11 cellular contexts compared by ENCODE assay signal in genomic region chr1:23908453-23909341, GRCh38.
DNase-seq lines count a peak whose midpoint lies in the region; ATAC-seq and TF ChIP-seq lines count a peak whose summit lies in the region.
"Had no signal": no experiment of that assay in that cellular context is flagged by ENCODE, and none has a peak within 500 bp of the region (broad histone marks: within the 10 kb centered on the region; RNA-seq: fewer than 3 reads in every experiment).

No MANE protein-coding gene starts in this region.

- no peaks in the 10 kb centered on the region for H3K9me3 ChIP-seq in SU-DHL-6 (ENCODE audit: insufficient read depth, low read length)

- DNase-seq in GF-D8 (lab: John Stamatoyannopoulos, UW) (peak; percentile 65), left kidney (ENCODE audit: low read depth, low spot score) (peak; percentile 68), superior temporal gyrus (ENCODE audit: extremely low spot score) (no peak), NCI-H1105 (lab: John Stamatoyannopoulos, UW) (no peak), NCI-H1417 (lab: John Stamatoyannopoulos, UW) (no peak)
- DNase-seq: islet precursor cell had no signal

- no peaks in the 10 kb centered on the region for H4K20me1 ChIP-seq in SU-DHL-6 (ENCODE audit: low read depth, low read length)

- peaks cover 85% of the 10 kb centered on the region for H3F3A ChIP-seq in SU-DHL-6 (ENCODE audit: insufficient read depth)

- H3K27me3 ChIP-seq in SU-DHL-6 (ENCODE audit: low read length): no peaks in the 10 kb centered on the region

- H3K9ac ChIP-seq in SU-DHL-6 (ENCODE audit: low read length): peak overlapping the region; percentile 58

- H3K27ac ChIP-seq in SU-DHL-6 (ENCODE audit: low read depth, low read length): peak overlapping the region; percentile 96
- H3K27ac ChIP-seq: cardiac muscle cell, SK-N-MC had no signal

- no peaks in the 10 kb centered on the region for H3K9me2 ChIP-seq in SU-DHL-6 (replicated peaks; ENCODE audit: insufficient read depth, low read length)

- no peak for TF ChIP-seq CTCF in SU-DHL-6 (IDR thresholded peaks at IDR 0.05; ENCODE audit: insufficient read depth, low read length, poor library complexity, severe bottlenecking)

- H3K36me3 ChIP-seq in SU-DHL-6 (ENCODE audit: low read length): no peaks in the 10 kb centered on the region
- H3K36me3 ChIP-seq: cardiac muscle cell had no signal

- peaks cover 49% of the 10 kb centered on the region for H3K79me2 ChIP-seq in SU-DHL-6 (ENCODE audit: insufficient read depth, low read length)

- ATAC-seq in GM21825 (IDR thresholded peaks at IDR 0.05; ENCODE audit: unreplicated experiment): peak; percentile 25
- no peak for ATAC-seq in HG03521 (IDR thresholded peaks at IDR 0.05; ENCODE audit: unreplicated experiment)

- H3K4me3 ChIP-seq in SU-DHL-6 (ENCODE audit: insufficient read depth, low read length, poor library complexity, severe bottlenecking): peak overlapping the region; percentile 53
- H3K4me3 ChIP-seq: cardiac muscle cell, SK-N-MC had no signal

- peak overlapping the region; percentile 71 for H3K4me2 ChIP-seq in SU-DHL-6 (ENCODE audit: low read depth, low read length, poor library complexity, severe bottlenecking)

- no peak overlapping the region for H2AFZ ChIP-seq in SU-DHL-6 (ENCODE audit: low read depth, low read length, severe bottlenecking)

Comparison
In these comparisons a context has a peak if more than half of its experiments do, and no peak if none do; other contexts are left out.
1. DNase-seq: peak in GF-D8 (single experiment) and left kidney (single experiment); none in superior temporal gyrus (single experiment), NCI-H1105 (single experiment) and NCI-H1417 (0 of 3).